Comparison of ENCODE assay signal across 19 cellular contexts in genomic region chr2:22801071-22801470, GRCh38.
"Had no signal": no experiment of that assay in that cellular context is flagged by ENCODE, and none has a peak within 500 bp of the region (broad histone marks: within the 10 kb centered on the region; RNA-seq: fewer than 3 reads in every experiment).

No MANE protein-coding gene starts in this region.

- H3K4me1 Mint-ChIP-seq: IgD-negative memory B cell had no signal

- H3K27ac ChIP-seq: KMS-11, RWPE1 had no signal

- DNase-seq: Kasumi-1; MM.1S; NCI-H1092 treated with DMSO at 0.1 percent for 48 hours; NCI-H1436; NCI-H187; NCI-H2029 treated with DMSO at 0.1 percent for 48 hours; NCI-H226; NCI-H446; NCI-H510A; NCI-H774; NK-92 treated with Interleukin-12 subunit alpha and Interleukin-12 subunit beta, amount 100 ng/mL, for 24 hours; PC-3; SHP77 had no signal

- H3K27me3 Mint-ChIP-seq: IgD-negative memory B cell had no signal

- H3K4me3 Mint-ChIP-seq: IgD-negative memory B cell had no signal

- H3K9ac ChIP-seq: KMS-11 had no signal

- ATAC-seq: K562, Panc1, PC-3, SK-N-SH treated with all-trans-retinoic acid at 6 μM for 48 hours had no signal

- H3K4me3 ChIP-seq: K562 had no signal

- H3K4me2 ChIP-seq: KMS-11 had no signal

- H3K36me3 Mint-ChIP-seq: IgD-negative memory B cell had no signal

- H3K27ac Mint-ChIP-seq: IgD-negative memory B cell had no signal
